ENCODE assay signal across 1 cellular context in the genomic region with DNA sequence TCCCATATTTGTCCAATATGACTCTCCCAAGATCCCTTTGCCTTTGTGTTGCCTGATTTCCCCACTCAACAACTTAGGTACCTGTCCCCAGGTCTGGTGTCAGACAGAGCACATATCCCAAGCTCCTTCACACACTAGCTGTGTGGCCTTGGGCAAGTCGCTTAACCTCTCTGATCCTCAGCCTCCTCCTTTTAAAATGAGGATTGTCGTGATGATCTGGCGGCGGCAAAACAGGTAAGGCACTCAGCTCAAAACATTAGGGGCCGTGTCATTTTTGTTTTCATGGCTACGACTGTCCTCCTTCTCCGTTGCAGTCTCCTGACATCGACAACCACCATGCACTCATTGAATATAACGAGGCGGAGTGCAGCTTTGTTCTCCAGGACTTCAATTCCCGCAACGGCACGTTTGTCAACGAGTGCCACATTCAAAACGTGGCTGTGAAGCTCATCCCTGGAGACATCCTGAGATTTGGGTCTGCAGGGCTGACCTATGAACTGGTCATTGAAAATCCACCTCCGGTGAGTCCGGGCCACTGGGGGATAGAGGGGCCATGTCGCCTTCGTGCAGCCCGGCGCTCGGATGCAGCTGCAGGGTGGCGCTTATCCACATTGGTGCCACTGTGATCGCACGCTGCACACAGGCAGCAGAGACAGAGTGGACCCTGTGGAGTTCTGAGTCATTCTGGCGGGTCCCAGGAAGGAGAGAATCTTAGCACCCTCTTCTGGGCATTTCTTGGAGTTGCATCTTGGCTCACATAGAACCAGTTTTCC.
TF ChIP-seq lines count a peak whose summit lies in the region.

No MANE protein-coding gene starts in this region.

TF ChIP-seq in HEK293, 187 proteins besides CTCF, POLR2A, EP300 and RAD21 (continued from another document and continues in another):
- peak; percentile 77 for TF ChIP-seq ZSCAN30 (tag by site-specific recombination; IDR thresholded peaks at IDR 0.05)
- peak; percentile 59; the same call in 1 of the 2 replicates for TF ChIP-seq SP7 (tag by site-specific recombination; IDR thresholded peaks at IDR 0.05)
- TF ChIP-seq ZNF549 (tag by site-specific recombination; IDR thresholded peaks at IDR 0.05) = no peak
- TF ChIP-seq IKZF3 (tag by site-specific recombination; IDR thresholded peaks at IDR 0.05) = 0 out of 2 replicates have a peak, but pooled peaks have one; percentile 26
- no peak for TF ChIP-seq ZNF548 (tag by site-specific recombination; IDR thresholded peaks at IDR 0.05)
- peak; percentile 64; the same call in 1 of the 2 replicates for TF ChIP-seq ZNF2 (tag by site-specific recombination; IDR thresholded peaks at IDR 0.05)
- TF ChIP-seq, protein P1, sequence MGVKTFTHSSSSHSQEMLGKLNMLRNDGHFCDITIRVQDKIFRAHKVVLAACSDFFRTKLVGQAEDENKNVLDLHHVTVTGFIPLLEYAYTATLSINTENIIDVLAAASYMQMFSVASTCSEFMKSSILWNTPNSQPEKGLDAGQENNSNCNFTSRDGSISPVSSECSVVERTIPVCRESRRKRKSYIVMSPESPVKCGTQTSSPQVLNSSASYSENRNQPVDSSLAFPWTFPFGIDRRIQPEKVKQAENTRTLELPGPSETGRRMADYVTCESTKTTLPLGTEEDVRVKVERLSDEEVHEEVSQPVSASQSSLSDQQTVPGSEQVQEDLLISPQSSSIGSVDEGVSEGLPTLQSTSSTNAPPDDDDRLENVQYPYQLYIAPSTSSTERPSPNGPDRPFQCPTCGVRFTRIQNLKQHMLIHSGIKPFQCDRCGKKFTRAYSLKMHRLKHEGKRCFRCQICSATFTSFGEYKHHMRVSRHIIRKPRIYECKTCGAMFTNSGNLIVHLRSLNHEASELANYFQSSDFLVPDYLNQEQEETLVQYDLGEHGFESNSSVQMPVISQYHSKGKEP (tag by site-specific recombination; IDR thresholded peaks at IDR 0.05) = peak; percentile 67; the same call in 1 of the 2 replicates
- no peak for TF ChIP-seq MZF1 (tag by site-specific recombination; IDR thresholded peaks at IDR 0.05; ENCODE audit: borderline replicate concordance)
- peak; percentile 24 for TF ChIP-seq ZBTB26 (tag by site-specific recombination; optimal IDR thresholded peaks at IDR 0.05)
- no peak for TF ChIP-seq OSR2 (tag by site-specific recombination; IDR thresholded peaks at IDR 0.05)
- TF ChIP-seq, protein P2, sequence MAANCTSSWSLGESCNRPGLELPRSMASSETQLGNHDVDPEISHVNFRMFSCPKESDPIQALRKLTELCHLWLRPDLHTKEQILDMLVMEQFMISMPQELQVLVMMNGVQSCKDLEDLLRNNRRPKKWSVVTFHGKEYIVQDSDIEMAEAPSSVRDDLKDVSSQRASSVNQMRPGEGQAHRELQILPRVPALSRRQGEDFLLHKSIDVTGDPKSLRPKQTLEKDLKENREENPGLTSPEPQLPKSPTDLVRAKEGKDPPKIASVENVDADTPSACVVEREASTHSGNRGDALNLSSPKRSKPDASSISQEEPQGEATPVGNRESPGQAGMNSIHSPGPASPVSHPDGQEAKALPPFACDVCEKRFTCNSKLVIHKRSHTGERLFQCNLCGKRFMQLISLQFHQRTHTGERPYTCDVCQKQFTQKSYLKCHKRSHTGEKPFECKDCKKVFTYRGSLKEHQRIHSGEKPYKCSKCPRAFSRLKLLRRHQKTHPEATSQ (tag by site-specific recombination; IDR thresholded peaks at IDR 0.05) = no peak
- peak; percentile 67; the same call in 1 of the 2 replicates for TF ChIP-seq ZEB2 (tag by site-specific recombination; IDR thresholded peaks at IDR 0.05)
- no peak for TF ChIP-seq PRDM2 (tag by site-specific recombination; IDR thresholded peaks at IDR 0.05; ENCODE audit: borderline replicate concordance)
- TF ChIP-seq ZNF398 (tag by site-specific recombination; IDR thresholded peaks at IDR 0.05) = no peak
- TF ChIP-seq HIC1 (tag by site-specific recombination; IDR thresholded peaks at IDR 0.05) = no peak
- peak; percentile 42; the same call in 1 of the 2 replicates for TF ChIP-seq SCRT1 (tag by site-specific recombination; IDR thresholded peaks at IDR 0.05; ENCODE audit: borderline replicate concordance)
- TF ChIP-seq ZNF529 (tag by site-specific recombination; IDR thresholded peaks at IDR 0.05; ENCODE audit: insufficient replicate concordance) = no peak
- TF ChIP-seq FEZF1 (tag by site-specific recombination; IDR thresholded peaks at IDR 0.05) = no peak
- no peak for TF ChIP-seq ZFP3 (tag by site-specific recombination; IDR thresholded peaks at IDR 0.05; ENCODE audit: low read depth)
- no peak for TF ChIP-seq ZBTB20 (tag by site-specific recombination; IDR thresholded peaks at IDR 0.05)
- no peak for TF ChIP-seq GLI2 (tag by site-specific recombination; IDR thresholded peaks at IDR 0.05; ENCODE audit: borderline replicate concordance, low read depth)
- TF ChIP-seq ZNF561 (tag by site-specific recombination; IDR thresholded peaks at IDR 0.05; ENCODE audit: borderline replicate concordance) = 0 out of 2 replicates have a peak, but pooled peaks have one; percentile 17
- TF ChIP-seq ZNF501 (tag by site-specific recombination; IDR thresholded peaks at IDR 0.05) = no peak
- no peak for TF ChIP-seq ZNF664 (tag by site-specific recombination; IDR thresholded peaks at IDR 0.05)
- TF ChIP-seq, protein P3, sequence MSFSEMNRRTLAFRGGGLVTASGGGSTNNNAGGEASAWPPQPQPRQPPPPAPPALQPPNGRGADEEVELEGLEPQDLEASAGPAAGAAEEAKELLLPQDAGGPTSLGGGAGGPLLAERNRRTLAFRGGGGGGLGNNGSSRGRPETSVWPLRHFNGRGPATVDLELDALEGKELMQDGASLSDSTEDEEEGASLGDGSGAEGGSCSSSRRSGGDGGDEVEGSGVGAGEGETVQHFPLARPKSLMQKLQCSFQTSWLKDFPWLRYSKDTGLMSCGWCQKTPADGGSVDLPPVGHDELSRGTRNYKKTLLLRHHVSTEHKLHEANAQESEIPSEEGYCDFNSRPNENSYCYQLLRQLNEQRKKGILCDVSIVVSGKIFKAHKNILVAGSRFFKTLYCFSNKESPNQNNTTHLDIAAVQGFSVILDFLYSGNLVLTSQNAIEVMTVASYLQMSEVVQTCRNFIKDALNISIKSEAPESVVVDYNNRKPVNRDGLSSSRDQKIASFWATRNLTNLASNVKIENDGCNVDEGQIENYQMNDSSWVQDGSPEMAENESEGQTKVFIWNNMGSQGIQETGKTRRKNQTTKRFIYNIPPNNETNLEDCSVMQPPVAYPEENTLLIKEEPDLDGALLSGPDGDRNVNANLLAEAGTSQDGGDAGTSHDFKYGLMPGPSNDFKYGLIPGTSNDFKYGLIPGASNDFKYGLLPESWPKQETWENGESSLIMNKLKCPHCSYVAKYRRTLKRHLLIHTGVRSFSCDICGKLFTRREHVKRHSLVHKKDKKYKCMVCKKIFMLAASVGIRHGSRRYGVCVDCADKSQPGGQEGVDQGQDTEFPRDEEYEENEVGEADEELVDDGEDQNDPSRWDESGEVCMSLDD (tag by site-specific recombination; IDR thresholded peaks at IDR 0.05) = no peak
- peak; percentile 37 for TF ChIP-seq SETDB1 (IDR thresholded peaks at IDR 0.05; ENCODE audit: insufficient read length, low read length)
- no peak for TF ChIP-seq OVOL3 (tag by site-specific recombination; IDR thresholded peaks at IDR 0.05)
- no peak for TF ChIP-seq ZNF701 (tag by site-specific recombination; IDR thresholded peaks at IDR 0.05)
- TF ChIP-seq, protein P4, sequence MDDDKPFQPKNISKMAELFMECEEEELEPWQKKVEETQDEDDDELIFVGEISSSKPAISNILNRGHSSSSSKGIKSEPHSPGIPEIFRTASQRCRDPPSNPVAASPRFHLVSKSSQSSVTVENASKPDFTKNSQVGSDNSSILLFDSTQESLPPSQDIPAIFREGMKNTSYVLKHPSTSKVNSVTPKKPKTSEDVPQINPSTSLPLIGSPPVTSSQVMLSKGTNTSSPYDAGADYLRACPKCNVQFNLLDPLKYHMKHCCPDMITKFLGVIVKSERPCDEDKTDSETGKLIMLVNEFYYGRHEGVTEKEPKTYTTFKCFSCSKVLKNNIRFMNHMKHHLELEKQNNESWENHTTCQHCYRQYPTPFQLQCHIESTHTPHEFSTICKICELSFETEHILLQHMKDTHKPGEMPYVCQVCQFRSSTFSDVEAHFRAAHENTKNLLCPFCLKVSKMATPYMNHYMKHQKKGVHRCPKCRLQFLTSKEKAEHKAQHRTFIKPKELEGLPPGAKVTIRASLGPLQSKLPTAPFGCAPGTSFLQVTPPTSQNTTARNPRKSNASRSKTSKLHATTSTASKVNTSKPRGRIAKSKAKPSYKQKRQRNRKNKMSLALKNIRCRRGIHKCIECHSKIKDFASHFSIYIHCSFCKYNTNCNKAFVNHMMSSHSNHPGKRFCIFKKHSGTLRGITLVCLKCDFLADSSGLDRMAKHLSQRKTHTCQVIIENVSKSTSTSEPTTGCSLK (tag by site-specific recombination; IDR thresholded peaks at IDR 0.05) = no peak
- no peak for TF ChIP-seq ZNF37A (tag by site-specific recombination; IDR thresholded peaks at IDR 0.05)
- TF ChIP-seq KLF8 (tag by site-specific recombination; IDR thresholded peaks at IDR 0.05) = peak; percentile 28; the same call in 1 of the 2 replicates
- no peak for TF ChIP-seq ZNF266 (tag by site-specific recombination; IDR thresholded peaks at IDR 0.05; ENCODE audit: low read depth)
- TF ChIP-seq ZFHX2 (tag by site-specific recombination; conservative IDR thresholded peaks at IDR 0.05) = no peak
- no peak for TF ChIP-seq ZNF394 (tag by site-specific recombination; IDR thresholded peaks at IDR 0.05; ENCODE audit: borderline replicate concordance)
- no peak for TF ChIP-seq ZNF837 (tag by site-specific recombination; IDR thresholded peaks at IDR 0.05)
- no peak for TF ChIP-seq ZFP69B (tag by site-specific recombination; IDR thresholded peaks at IDR 0.05)
